2 cellular contexts compared by ENCODE assay signal in the genomic region with DNA sequence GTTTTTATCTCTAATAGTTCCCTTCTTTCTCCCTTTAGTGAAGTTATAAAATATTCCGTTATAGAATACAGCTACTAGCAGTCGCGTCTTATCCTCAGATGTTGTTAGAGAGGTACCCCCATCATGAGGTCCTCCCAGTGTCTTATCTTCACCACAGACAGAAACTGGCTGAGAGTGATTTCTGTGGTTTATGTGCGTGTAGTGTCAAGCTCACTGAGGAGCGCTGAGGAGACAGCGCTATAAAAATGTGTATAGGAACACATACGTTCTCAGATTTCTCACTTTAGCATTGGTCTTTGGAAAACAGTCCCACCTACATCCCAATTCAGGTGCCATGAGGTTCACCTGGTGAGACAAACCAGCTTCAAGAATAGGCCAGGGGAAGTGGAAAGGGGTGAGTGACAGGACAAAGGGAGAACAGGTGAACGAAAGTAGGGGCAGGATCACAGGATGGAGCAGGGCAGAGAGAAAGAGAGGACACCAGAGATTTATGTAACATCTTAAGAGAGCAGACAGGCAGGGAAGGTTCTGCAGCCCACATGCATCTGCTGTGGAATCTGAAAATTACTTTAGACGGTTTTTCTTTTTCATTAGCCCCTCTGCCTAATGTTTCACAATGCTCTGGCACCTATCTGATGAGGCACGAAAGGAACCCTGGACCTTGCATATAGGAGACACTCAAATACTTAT.
TF ChIP-seq lines count a peak whose summit lies in the region.

No MANE protein-coding gene starts in this region.

TF ChIP-seq in K562, 482 proteins besides CTCF, POLR2A, EP300 and RAD21:
- TF ChIP-seq HDAC2 (IDR thresholded peaks at IDR 0.05) (0 out of 2 replicates have a peak, but pooled peaks have one; percentile 29), ARID1B (IDR thresholded peaks at IDR 0.05) (peak; percentile 51), RCOR1 (IDR thresholded peaks at IDR 0.05; ENCODE audit: borderline replicate concordance in 1 of 2, low read depth in 2 of 2, low read length in 2 of 2) (peak; percentile 82 to 98), DACH1 (IDR thresholded peaks at IDR 0.05; ENCODE audit: partially characterized antibody) (no peak), TBL1XR1 (IDR thresholded peaks at IDR 0.05; ENCODE audit: low read length in 2 of 2) (peak in 1 of 2 experiments; percentile 50; a peak in 1 of 4 replicates), DMBX1 (CRISPR knock-in tag; IDR thresholded peaks at IDR 0.05; ENCODE audit: borderline replicate concordance) (no peak), HDAC1 (IDR thresholded peaks at IDR 0.05) (peak in 1 of 2 experiments; percentile 65; a peak in 2 of 4 replicates), ZNF644 (tag; IDR thresholded peaks at IDR 0.05; ENCODE audit: low read depth) (no peak), BCOR (IDR thresholded peaks at IDR 0.05) (peak; percentile 65), CBFA2T2 (conservative IDR thresholded peaks at IDR 0.05) (peak; percentile 54), TCF3 (CRISPR knock-in tag; IDR thresholded peaks at IDR 0.05) (peak; percentile 50), ATF1 (CRISPR knock-in tag; IDR thresholded peaks at IDR 0.05) (no peak), ATF1 (tag; IDR thresholded peaks at IDR 0.05) (0 out of 2 replicates have a peak, but pooled peaks have one; percentile 17), CBFA2T3 (IDR thresholded peaks at IDR 0.05) (peak; percentile 77), TEAD4 (IDR thresholded peaks at IDR 0.05; ENCODE audit: low read length) (0 out of 2 replicates have a peak, but pooled peaks have one; percentile 18), TEAD4 (CRISPR knock-in tag; IDR thresholded peaks at IDR 0.05; ENCODE audit: borderline replicate concordance) (no peak), ESRRA (IDR thresholded peaks at IDR 0.05; ENCODE audit: borderline replicate concordance, low read depth) (peak; percentile 49; the same call in 1 of the 2 replicates), ZKSCAN1 (IDR thresholded peaks at IDR 0.05; ENCODE audit: low read depth, low read length) (no peak), CTBP1 (IDR thresholded peaks at IDR 0.05; ENCODE audit: borderline replicate concordance) (peak; percentile 74; the same call in 1 of the 2 replicates), KDM1A (IDR thresholded peaks at IDR 0.05) (peak; percentile 93)
- TF ChIP-seq, protein P1, sequence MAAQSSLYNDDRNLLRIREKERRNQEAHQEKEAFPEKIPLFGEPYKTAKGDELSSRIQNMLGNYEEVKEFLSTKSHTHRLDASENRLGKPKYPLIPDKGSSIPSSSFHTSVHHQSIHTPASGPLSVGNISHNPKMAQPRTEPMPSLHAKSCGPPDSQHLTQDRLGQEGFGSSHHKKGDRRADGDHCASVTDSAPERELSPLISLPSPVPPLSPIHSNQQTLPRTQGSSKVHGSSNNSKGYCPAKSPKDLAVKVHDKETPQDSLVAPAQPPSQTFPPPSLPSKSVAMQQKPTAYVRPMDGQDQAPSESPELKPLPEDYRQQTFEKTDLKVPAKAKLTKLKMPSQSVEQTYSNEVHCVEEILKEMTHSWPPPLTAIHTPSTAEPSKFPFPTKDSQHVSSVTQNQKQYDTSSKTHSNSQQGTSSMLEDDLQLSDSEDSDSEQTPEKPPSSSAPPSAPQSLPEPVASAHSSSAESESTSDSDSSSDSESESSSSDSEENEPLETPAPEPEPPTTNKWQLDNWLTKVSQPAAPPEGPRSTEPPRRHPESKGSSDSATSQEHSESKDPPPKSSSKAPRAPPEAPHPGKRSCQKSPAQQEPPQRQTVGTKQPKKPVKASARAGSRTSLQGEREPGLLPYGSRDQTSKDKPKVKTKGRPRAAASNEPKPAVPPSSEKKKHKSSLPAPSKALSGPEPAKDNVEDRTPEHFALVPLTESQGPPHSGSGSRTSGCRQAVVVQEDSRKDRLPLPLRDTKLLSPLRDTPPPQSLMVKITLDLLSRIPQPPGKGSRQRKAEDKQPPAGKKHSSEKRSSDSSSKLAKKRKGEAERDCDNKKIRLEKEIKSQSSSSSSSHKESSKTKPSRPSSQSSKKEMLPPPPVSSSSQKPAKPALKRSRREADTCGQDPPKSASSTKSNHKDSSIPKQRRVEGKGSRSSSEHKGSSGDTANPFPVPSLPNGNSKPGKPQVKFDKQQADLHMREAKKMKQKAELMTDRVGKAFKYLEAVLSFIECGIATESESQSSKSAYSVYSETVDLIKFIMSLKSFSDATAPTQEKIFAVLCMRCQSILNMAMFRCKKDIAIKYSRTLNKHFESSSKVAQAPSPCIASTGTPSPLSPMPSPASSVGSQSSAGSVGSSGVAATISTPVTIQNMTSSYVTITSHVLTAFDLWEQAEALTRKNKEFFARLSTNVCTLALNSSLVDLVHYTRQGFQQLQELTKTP (IDR thresholded peaks at IDR 0.05; ENCODE audit: low read depth in 1 of 2, partially characterized antibody in 2 of 2) = no peak
- TF ChIP-seq, protein P2, sequence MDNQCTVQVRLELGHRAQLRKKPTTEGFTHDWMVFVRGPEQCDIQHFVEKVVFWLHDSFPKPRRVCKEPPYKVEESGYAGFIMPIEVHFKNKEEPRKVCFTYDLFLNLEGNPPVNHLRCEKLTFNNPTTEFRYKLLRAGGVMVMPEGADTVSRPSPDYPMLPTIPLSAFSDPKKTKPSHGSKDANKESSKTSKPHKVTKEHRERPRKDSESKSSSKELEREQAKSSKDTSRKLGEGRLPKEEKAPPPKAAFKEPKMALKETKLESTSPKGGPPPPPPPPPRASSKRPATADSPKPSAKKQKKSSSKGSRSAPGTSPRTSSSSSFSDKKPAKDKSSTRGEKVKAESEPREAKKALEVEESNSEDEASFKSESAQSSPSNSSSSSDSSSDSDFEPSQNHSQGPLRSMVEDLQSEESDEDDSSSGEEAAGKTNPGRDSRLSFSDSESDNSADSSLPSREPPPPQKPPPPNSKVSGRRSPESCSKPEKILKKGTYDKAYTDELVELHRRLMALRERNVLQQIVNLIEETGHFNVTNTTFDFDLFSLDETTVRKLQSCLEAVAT (IDR thresholded peaks at IDR 0.05) = peak in 1 of 2 experiments; percentile 46; a peak in 1 of 4 replicates
- TF ChIP-seq, protein P3, sequence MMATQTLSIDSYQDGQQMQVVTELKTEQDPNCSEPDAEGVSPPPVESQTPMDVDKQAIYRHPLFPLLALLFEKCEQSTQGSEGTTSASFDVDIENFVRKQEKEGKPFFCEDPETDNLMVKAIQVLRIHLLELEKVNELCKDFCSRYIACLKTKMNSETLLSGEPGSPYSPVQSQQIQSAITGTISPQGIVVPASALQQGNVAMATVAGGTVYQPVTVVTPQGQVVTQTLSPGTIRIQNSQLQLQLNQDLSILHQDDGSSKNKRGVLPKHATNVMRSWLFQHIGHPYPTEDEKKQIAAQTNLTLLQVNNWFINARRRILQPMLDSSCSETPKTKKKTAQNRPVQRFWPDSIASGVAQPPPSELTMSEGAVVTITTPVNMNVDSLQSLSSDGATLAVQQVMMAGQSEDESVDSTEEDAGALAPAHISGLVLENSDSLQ (IDR thresholded peaks at IDR 0.05) = peak; percentile 60

TF ChIP-seq in GM23338, 12 proteins besides CTCF, POLR2A, EP300 and RAD21:
- TF ChIP-seq, protein P4, sequence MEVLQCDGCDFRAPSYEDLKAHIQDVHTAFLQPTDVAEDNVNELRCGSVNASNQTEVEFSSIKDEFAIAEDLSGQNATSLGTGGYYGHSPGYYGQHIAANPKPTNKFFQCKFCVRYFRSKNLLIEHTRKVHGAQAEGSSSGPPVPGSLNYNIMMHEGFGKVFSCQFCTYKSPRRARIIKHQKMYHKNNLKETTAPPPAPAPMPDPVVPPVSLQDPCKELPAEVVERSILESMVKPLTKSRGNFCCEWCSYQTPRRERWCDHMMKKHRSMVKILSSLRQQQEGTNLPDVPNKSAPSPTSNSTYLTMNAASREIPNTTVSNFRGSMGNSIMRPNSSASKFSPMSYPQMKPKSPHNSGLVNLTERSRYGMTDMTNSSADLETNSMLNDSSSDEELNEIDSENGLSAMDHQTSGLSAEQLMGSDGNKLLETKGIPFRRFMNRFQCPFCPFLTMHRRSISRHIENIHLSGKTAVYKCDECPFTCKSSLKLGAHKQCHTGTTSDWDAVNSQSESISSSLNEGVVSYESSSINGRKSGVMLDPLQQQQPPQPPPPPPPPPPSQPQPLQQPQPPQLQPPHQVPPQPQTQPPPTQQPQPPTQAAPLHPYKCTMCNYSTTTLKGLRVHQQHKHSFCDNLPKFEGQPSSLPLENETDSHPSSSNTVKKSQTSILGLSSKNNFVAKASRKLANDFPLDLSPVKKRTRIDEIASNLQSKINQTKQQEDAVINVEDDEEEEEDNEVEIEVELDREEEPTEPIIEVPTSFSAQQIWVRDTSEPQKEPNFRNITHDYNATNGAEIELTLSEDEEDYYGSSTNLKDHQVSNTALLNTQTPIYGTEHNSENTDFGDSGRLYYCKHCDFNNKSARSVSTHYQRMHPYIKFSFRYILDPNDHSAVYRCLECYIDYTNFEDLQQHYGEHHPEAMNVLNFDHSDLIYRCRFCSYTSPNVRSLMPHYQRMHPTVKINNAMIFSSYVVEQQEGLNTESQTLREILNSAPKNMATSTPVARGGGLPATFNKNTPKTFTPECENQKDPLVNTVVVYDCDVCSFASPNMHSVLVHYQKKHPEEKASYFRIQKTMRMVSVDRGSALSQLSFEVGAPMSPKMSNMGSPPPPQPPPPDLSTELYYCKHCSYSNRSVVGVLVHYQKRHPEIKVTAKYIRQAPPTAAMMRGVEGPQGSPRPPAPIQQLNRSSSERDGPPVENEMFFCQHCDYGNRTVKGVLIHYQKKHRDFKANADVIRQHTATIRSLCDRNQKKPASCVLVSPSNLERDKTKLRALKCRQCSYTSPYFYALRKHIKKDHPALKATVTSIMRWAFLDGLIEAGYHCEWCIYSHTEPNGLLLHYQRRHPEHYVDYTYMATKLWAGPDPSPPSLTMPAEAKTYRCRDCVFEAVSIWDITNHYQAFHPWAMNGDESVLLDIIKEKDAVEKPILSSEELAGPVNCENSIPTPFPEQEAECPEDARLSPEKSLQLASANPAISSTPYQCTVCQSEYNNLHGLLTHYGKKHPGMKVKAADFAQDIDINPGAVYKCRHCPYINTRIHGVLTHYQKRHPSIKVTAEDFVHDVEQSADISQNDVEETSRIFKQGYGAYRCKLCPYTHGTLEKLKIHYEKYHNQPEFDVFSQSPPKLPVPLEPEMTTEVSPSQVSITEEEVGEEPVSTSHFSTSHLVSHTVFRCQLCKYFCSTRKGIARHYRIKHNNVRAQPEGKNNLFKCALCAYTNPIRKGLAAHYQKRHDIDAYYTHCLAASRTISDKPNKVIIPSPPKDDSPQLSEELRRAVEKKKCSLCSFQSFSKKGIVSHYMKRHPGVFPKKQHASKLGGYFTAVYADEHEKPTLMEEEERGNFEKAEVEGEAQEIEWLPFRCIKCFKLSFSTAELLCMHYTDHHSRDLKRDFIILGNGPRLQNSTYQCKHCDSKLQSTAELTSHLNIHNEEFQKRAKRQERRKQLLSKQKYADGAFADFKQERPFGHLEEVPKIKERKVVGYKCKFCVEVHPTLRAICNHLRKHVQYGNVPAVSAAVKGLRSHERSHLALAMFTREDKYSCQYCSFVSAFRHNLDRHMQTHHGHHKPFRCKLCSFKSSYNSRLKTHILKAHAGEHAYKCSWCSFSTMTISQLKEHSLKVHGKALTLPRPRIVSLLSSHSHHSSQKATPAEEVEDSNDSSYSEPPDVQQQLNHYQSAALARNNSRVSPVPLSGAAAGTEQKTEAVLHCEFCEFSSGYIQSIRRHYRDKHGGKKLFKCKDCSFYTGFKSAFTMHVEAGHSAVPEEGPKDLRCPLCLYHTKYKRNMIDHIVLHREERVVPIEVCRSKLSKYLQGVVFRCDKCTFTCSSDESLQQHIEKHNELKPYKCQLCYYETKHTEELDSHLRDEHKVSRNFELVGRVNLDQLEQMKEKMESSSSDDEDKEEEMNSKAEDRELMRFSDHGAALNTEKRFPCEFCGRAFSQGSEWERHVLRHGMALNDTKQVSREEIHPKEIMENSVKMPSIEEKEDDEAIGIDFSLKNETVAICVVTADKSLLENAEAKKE (CRISPR knock-in tag; IDR thresholded peaks at IDR 0.05) = no peak
- TF ChIP-seq EZH2 (IDR thresholded peaks at IDR 0.05; ENCODE audit: low read depth, unreplicated experiment) = no peak
- TF ChIP-seq ZNF331 (CRISPR knock-in tag; IDR thresholded peaks at IDR 0.05; ENCODE audit: low read depth) = no peak
- TF ChIP-seq EZH2phosphoT487 (IDR thresholded peaks at IDR 0.05; ENCODE audit: unreplicated experiment) = no peak
- TF ChIP-seq POLR2AphosphoS5 (IDR thresholded peaks at IDR 0.05; ENCODE audit: low read depth) = no peak
- no peak for TF ChIP-seq CREB1 (CRISPR knock-in tag; IDR thresholded peaks at IDR 0.05; ENCODE audit: low read depth)
- TF ChIP-seq, protein P5, sequence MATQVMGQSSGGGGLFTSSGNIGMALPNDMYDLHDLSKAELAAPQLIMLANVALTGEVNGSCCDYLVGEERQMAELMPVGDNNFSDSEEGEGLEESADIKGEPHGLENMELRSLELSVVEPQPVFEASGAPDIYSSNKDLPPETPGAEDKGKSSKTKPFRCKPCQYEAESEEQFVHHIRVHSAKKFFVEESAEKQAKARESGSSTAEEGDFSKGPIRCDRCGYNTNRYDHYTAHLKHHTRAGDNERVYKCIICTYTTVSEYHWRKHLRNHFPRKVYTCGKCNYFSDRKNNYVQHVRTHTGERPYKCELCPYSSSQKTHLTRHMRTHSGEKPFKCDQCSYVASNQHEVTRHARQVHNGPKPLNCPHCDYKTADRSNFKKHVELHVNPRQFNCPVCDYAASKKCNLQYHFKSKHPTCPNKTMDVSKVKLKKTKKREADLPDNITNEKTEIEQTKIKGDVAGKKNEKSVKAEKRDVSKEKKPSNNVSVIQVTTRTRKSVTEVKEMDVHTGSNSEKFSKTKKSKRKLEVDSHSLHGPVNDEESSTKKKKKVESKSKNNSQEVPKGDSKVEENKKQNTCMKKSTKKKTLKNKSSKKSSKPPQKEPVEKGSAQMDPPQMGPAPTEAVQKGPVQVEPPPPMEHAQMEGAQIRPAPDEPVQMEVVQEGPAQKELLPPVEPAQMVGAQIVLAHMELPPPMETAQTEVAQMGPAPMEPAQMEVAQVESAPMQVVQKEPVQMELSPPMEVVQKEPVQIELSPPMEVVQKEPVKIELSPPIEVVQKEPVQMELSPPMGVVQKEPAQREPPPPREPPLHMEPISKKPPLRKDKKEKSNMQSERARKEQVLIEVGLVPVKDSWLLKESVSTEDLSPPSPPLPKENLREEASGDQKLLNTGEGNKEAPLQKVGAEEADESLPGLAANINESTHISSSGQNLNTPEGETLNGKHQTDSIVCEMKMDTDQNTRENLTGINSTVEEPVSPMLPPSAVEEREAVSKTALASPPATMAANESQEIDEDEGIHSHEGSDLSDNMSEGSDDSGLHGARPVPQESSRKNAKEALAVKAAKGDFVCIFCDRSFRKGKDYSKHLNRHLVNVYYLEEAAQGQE (IDR thresholded peaks at IDR 0.05; ENCODE audit: unreplicated experiment) = no peak
- no peak for TF ChIP-seq NANOG (IDR thresholded peaks at IDR 0.05; ENCODE audit: borderline replicate concordance)
- no peak for TF ChIP-seq ZNF114 (CRISPR knock-in tag; IDR thresholded peaks at IDR 0.05)
- TF ChIP-seq, protein P6, sequence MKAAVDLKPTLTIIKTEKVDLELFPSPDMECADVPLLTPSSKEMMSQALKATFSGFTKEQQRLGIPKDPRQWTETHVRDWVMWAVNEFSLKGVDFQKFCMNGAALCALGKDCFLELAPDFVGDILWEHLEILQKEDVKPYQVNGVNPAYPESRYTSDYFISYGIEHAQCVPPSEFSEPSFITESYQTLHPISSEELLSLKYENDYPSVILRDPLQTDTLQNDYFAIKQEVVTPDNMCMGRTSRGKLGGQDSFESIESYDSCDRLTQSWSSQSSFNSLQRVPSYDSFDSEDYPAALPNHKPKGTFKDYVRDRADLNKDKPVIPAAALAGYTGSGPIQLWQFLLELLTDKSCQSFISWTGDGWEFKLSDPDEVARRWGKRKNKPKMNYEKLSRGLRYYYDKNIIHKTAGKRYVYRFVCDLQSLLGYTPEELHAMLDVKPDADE (IDR thresholded peaks at IDR 0.05) = no peak
- no peak for TF ChIP-seq JUNB (IDR thresholded peaks at IDR 0.05; ENCODE audit: unreplicated experiment)
- TF ChIP-seq STAT1 (IDR thresholded peaks at IDR 0.05; ENCODE audit: unreplicated experiment) = no peak
